Comparison of ENCODE assay signal across 31 cellular contexts in genomic region chr6:30122515-30122914, GRCh38. TPM values are rescaled to one million over a fixed set of nuclear protein-coding genes. Genes with fewer than 3 reads are reported as not detected.
A peak's percentile ranks its signal among the peaks of the same experiment; 100 is the strongest.
DNase-seq lines count a peak whose midpoint lies in the region; ATAC-seq and TF ChIP-seq lines count a peak whose summit lies in the region.
"Had no signal": no experiment of that assay in that cellular context is flagged by ENCODE, and none has a peak within 500 bp of the region (broad histone marks: within the 10 kb centered on the region; RNA-seq: fewer than 3 reads in every experiment).

No MANE protein-coding gene starts in this region.

- peak; percentile 85 for ATAC-seq in left colon
- ATAC-seq: activated CD8-positive, alpha-beta T cell treated with anti-CD3 and anti-CD28 coated beads, Interleukin-2, amount 10 ng/mL, durations not matched to agents 7 days and 5 days; body of pancreas; K562; left lung; naive thymus-derived CD8-positive, alpha-beta T cell had no signal

- no peak overlapping the region for H3K4me3 ChIP-seq in Peyer's patch
- no peak overlapping the region for H3K4me3 ChIP-seq in SJCRH30
- H3K4me3 ChIP-seq in dorsolateral prefrontal cortex, result no peak overlapping the region
- H3K4me3 ChIP-seq: body of pancreas, K562, left lung, smooth muscle cell, uterus had no signal

- intact Hi-C loops in left colon (cut with DNase I, micrococcal nuclease), result no loop called here
- intact Hi-C loops in dorsolateral prefrontal cortex (cut with DNase I), result no loop called here

- H3K4me1 ChIP-seq in Peyer's patch (peaks cover 0 to 14% (median 0%) of the 10 kb centered on the region in 4 donors), SJCRH30 (no peaks in the 10 kb centered on the region)
- H3K4me1 ChIP-seq: left lung, uterus had no signal

- no peaks in the 10 kb centered on the region for H3K36me3 ChIP-seq in Peyer's patch
- no peaks in the 10 kb centered on the region for H3K36me3 ChIP-seq in SJCRH30
- H3K36me3 ChIP-seq: left lung, uterus had no signal

- H3K27me3 ChIP-seq in Peyer's patch (peaks cover 0 to 1% of the 10 kb centered on the region in 2 donors), SJCRH30 (no peaks in the 10 kb centered on the region), dorsolateral prefrontal cortex (peaks cover 0 to 19% (median 6%) of the 10 kb centered on the region in 45 donors)
- H3K27me3 ChIP-seq: uterus had no signal

- peak overlapping the region in 3 of 4 donors; percentile 50 to 79 (median 66) for H3K27ac ChIP-seq in Peyer's patch
- H3K27ac ChIP-seq in SJCRH30, result no peak overlapping the region
- no peak overlapping the region for H3K27ac ChIP-seq in dorsolateral prefrontal cortex
- H3K27ac ChIP-seq: body of pancreas, C4-2B, left lung, uterus had no signal

- TF ChIP-seq CTCF in AG09319 (IDR thresholded peaks at IDR 0.05; ENCODE audit: low read depth, low read length) (no peak), Peyer's patch (IDR thresholded peaks at IDR 0.05) (no peak), dorsolateral prefrontal cortex (IDR thresholded peaks at IDR 0.05 in 54 of 56, conservative IDR thresholded peaks at IDR 0.05 in 2 of 56; ENCODE audit: low read depth in 1 of 56, partially characterized antibody in 56 of 56) (no peak)

- TF ChIP-seq POLR2A in Peyer's patch (IDR thresholded peaks at IDR 0.05), result no peak

- no peaks in the 10 kb centered on the region for H3K9me3 ChIP-seq in Peyer's patch
- no peaks in the 10 kb centered on the region for H3K9me3 ChIP-seq in SJCRH30 (replicated peaks)
- H3K9me3 ChIP-seq: body of pancreas, left lung, uterus had no signal

- peak; percentile 14 for DNase-seq in AG09319 (ENCODE audit: extremely low read depth, low read depth)
- peak; percentile 74 for DNase-seq in HT-29 (ENCODE audit: low spot score)
- peak in 1 of 3 donors; percentile 74 for DNase-seq in Peyer's patch
- peak; percentile 62 to 80 for DNase-seq in left colon
- DNase-seq in SJCRH30, result no peak
- no peak for DNase-seq in activated T-cell treated with anti-CD3 and anti-CD28 coated beads for 4 hours
- DNase-seq in dorsolateral prefrontal cortex, result no peak
- DNase-seq in GM03348 (ENCODE audit: low spot score), result no peak
- DNase-seq: activated CD4-positive, alpha-beta T cell treated with anti-CD3 and anti-CD28 coated beads for 1 hour; activated CD8-positive, alpha-beta T cell treated with anti-CD3 and anti-CD28 coated beads, Interleukin-2, amount 10 ng/mL, durations not matched to agents 7 days and 5 days; activated gamma-delta T cell treated with Interleukin-2 at 50 U/mL for 16 hours; body of pancreas; cerebellar nuclear complex; DND-41; effector CD8-positive, alpha-beta T cell; H9; hypothalamus; left lung; naive thymus-derived CD8-positive, alpha-beta T cell; NCI-H1694; NCI-H2171; NCI-H748 treated with DMSO at 0.1 percent for 48 hours; occipital lobe; SHP77 treated with DMSO at 0.1 percent for 48 hours; stimulated activated CD4-positive, alpha-beta T cell treated with anti-CD3 and anti-CD28 coated beads, Interleukin-2, amount 100 ng/mL, for 24 hours; uterus had no signal

RNA-seq across cellular contexts. Expression of gene TRIM31, which starts 9.6 kb away (rescaled TPM):
- 112 and 119 TPM in 2 replicates for total RNA-seq in HT-29 (2014; rRNA removed; shearing (Covaris generic))
- 10 to 100 TPM in 3 of 4 donors, 1 to 10 TPM in 1; 9.9 to 56.9 (median 42.0) TPM for total RNA-seq in Peyer's patch
- 100 to 1,000 TPM in 1 of 2 donors, 10 to 100 TPM in 1; 80.0 to 278 TPM for total RNA-seq in left colon
- total RNA-seq in SJCRH30 (2014; rRNA removed; shearing (Covaris generic)), result 0.10 TPM in 1 of 2 replicates, not detected in the other
- total RNA-seq in dorsolateral prefrontal cortex, result not detected
- total RNA-seq: activated CD8-positive, alpha-beta T cell treated with anti-CD3 and anti-CD28 coated beads, Interleukin-2, amount 10 ng/mL, durations not matched to agents 7 days and 5 days; H9; K562; mesenteric fat pad; naive thymus-derived CD8-positive, alpha-beta T cell; occipital lobe; subcutaneous adipose tissue; uterus had no signal

RNA-seq across cellular contexts. Expression of gene TRIM40, which starts 13.4 kb away (rescaled TPM):
- not detected in 2 replicates for total RNA-seq in HT-29 (2014; rRNA removed; shearing (Covaris generic))
- total RNA-seq in Peyer's patch, result 10 to 100 TPM in 3 of 4 donors, not detected in 1; 10.9 to 13.7 (median 12.7) TPM
- total RNA-seq in left colon, result 10 to 100 TPM; 13.2 to 30.7 TPM
- total RNA-seq in SJCRH30 (2014; rRNA removed; shearing (Covaris generic)), result not detected in 2 replicates
- total RNA-seq in dorsolateral prefrontal cortex, result not detected
- total RNA-seq: activated CD8-positive, alpha-beta T cell treated with anti-CD3 and anti-CD28 coated beads, Interleukin-2, amount 10 ng/mL, durations not matched to agents 7 days and 5 days; body of pancreas; H9; K562; left lung; mesenteric fat pad; naive thymus-derived CD8-positive, alpha-beta T cell; occipital lobe; smooth muscle cell; subcutaneous adipose tissue; uterus had no signal

RNA-seq across cellular contexts. Expression of gene TRIM10, which starts 38.5 kb away (rescaled TPM):
- total RNA-seq in HT-29 (2014; rRNA removed; shearing (Covaris generic)), result 1.2 and 2.1 TPM in 2 replicates
- total RNA-seq in Peyer's patch, result 1 to 10 TPM; 2.5 to 7.4 (median 6.3) TPM
- 1 to 10 TPM; 5.6 to 6.3 TPM for total RNA-seq in left colon
- not detected in 2 replicates for total RNA-seq in SJCRH30 (2014; rRNA removed; shearing (Covaris generic))
- under 1 TPM in 5 of 120 experiments, not detected in 115; 0.15 to 0.22 (median 0.18) TPM for total RNA-seq in dorsolateral prefrontal cortex
- total RNA-seq: activated CD8-positive, alpha-beta T cell treated with anti-CD3 and anti-CD28 coated beads, Interleukin-2, amount 10 ng/mL, durations not matched to agents 7 days and 5 days; body of pancreas; left lung; mesenteric fat pad; naive thymus-derived CD8-positive, alpha-beta T cell; smooth muscle cell; subcutaneous adipose tissue had no signal

RNA-seq across cellular contexts. Expression of gene TRIM15, which starts 40.8 kb away (rescaled TPM):
- 13.3 and 15.1 TPM in 2 replicates for total RNA-seq in HT-29 (2014; rRNA removed; shearing (Covaris generic))
- total RNA-seq in Peyer's patch (100 to 1,000 TPM in 1 of 4 donors, 10 to 100 TPM in 3; 19.8 to 110 (median 81.0) TPM), left colon (10 to 100 TPM; 58.8 to 62.5 TPM), dorsolateral prefrontal cortex (not detected)
- total RNA-seq in SJCRH30 (2014; rRNA removed; shearing (Covaris generic)), result 0.08 and 0.28 TPM in 2 replicates
- total RNA-seq: activated CD8-positive, alpha-beta T cell treated with anti-CD3 and anti-CD28 coated beads, Interleukin-2, amount 10 ng/mL, durations not matched to agents 7 days and 5 days; left lung; mesenteric fat pad; naive thymus-derived CD8-positive, alpha-beta T cell; occipital lobe; smooth muscle cell; subcutaneous adipose tissue; uterus had no signal

RNA-seq across cellular contexts. Expression of gene RNF39, which starts 46.9 kb away (rescaled TPM):
- 3.8 and 6.5 TPM in 2 replicates for total RNA-seq in HT-29 (2014; rRNA removed; shearing (Covaris generic))
- total RNA-seq in Peyer's patch (under 1 TPM in 1 of 4 donors, not detected in 3; 0.80 TPM), left colon (under 1 TPM in 1 of 2 donors, not detected in 1; 0.58 TPM), dorsolateral prefrontal cortex (under 1 TPM in 7 of 120 experiments, not detected in 113; 0.23 to 0.49 (median 0.26) TPM)
- total RNA-seq in SJCRH30 (2014; rRNA removed; shearing (Covaris generic)), result not detected in 2 replicates
- total RNA-seq: activated CD8-positive, alpha-beta T cell treated with anti-CD3 and anti-CD28 coated beads, Interleukin-2, amount 10 ng/mL, durations not matched to agents 7 days and 5 days; K562; mesenteric fat pad; naive thymus-derived CD8-positive, alpha-beta T cell; occipital lobe; subcutaneous adipose tissue had no signal

Comparison
In these comparisons a context has a peak if more than half of its experiments do, and no peak if none do; other contexts are left out.
1. DNase-seq: peak in AG09319 (single experiment), HT-29 (single experiment) and left colon (2 of 2); none in SJCRH30 (0 of 2), activated T-cell treated with anti-CD3 and anti-CD28 coated beads for 4 hours (single experiment), dorsolateral prefrontal cortex (0 of 10) and GM03348 (single experiment).
2. H3K27ac ChIP-seq: peak in Peyer's patch (3 of 4); none in SJCRH30 (single experiment) and dorsolateral prefrontal cortex (0 of 59).